In the genomic region with DNA sequence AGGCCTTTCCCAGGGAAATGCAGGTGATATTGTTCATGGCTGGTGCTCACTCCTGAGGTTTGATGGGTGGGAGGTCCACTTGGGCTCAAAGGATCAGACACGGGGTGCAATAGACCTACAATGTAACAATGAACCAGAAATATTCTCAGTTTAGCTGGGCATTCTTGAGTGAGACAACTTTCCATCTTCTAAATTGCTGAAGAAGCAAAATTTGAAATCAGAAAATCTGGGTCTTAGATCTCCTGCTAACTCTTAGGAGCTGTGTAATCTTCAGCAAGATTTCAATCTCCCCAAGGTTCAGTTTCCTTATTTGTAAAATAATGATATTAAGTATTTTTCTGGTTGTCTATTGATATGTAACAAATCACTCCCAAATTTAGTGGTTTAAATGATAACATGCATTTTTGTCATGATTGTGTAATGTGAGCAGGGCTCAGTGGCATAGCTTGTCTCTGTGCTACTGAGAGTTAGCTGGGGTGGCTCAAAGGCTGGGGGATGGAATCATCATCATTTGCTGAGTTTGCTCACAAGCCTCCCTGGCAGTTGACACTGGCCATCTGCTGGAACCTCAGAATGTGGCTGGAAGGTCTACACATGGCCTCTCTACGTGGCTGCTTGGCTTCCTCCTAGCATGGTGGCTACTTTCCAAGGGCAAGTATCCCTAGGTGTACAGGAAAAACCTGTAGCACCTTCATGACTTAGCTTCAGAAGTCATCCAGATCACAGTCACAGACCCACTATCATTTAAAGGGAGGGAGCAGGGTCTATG, we compare ENCODE assay signal across 26 cellular contexts.
"Had no signal": no experiment of that assay in that cellular context is flagged by ENCODE, and none has a peak within 500 bp of the region (broad histone marks: within the 10 kb centered on the region; RNA-seq: fewer than 3 reads in every experiment).

No MANE protein-coding gene starts in this region.

- H3K4me1 ChIP-seq: left lung, lower lobe of right lung, right atrium auricular region, stomach, testis, thyroid gland, transverse colon, upper lobe of left lung, vagina had no signal

- H3K27me3 ChIP-seq: left lung, ovary, right atrium auricular region, stomach, testis, thyroid gland, transverse colon, upper lobe of left lung, vagina had no signal

- H3K27ac ChIP-seq: left lung, lower lobe of right lung, ovary, right atrium auricular region, skin epidermis, stomach, testis, thyroid gland, transverse colon, upper lobe of left lung, vagina had no signal

- H3K36me3 ChIP-seq: left lung, lower lobe of right lung, ovary, right atrium auricular region, stomach, thyroid gland, transverse colon, upper lobe of left lung, vagina had no signal

- DNase-seq: hypothalamus; immature natural killer cell; kidney; left colon; left lung; lower lobe of right lung; mesendoderm; naive thymus-derived CD4-positive, alpha-beta T cell; ovary; stimulated activated CD4-positive, alpha-beta T cell treated with anti-CD3 and anti-CD28 coated beads, Interleukin-12 subunit alpha, Interleukin-12 subunit beta, amount 100 ng/mL, for 4 hours; stimulated activated CD4-positive, alpha-beta T cell treated with anti-CD3 and anti-CD28 coated beads, Interleukin-15, amount 100 ng/mL, for 24 hours; stimulated activated CD4-positive, alpha-beta T cell treated with anti-CD3 and anti-CD28 coated beads, Interleukin-2, amount 100 ng/mL, for 24 hours; stimulated activated CD4-positive, alpha-beta T cell treated with anti-CD3 and anti-CD28 coated beads, Interleukin-4, amount 100 ng/mL, for 1 hour; stimulated activated naive B cell treated with anti-CD40 and anti-IgM and Interleukin-4, amounts not matched to agents 10 μg/mL and 1 μg/mL and 100 μg/mL, for 72 hours; stimulated activated naive CD8-positive, alpha-beta T cell treated with anti-CD3 and anti-CD28 coated beads, Interleukin-15, Interleukin-2, amounts not matched to agents 100 U/mL and 50 U/mL, for 24 hours; stomach; testis; thyroid gland; transverse colon; upper lobe of left lung had no signal

- H3K9me3 ChIP-seq: left lung, lower lobe of right lung, ovary, right atrium auricular region, stomach, testis, thyroid gland, transverse colon, upper lobe of left lung, vagina had no signal

- ATAC-seq: left colon; left lung; lower lobe of right lung; naive thymus-derived CD4-positive, alpha-beta T cell; natural killer cell treated with Interleukin-12 subunit alpha and Interleukin-12 subunit beta and Interleukin-15 and Interleukin-18, amount 100 ng/mL, for 72 hours; sciatic nerve; stimulated activated naive B cell treated with anti-CD40 and anti-IgM and Interleukin-4, amounts not matched to agents 10 μg/mL and 1 μg/mL and 100 μg/mL, for 72 hours; stimulated activated naive CD8-positive, alpha-beta T cell treated with anti-CD3 and anti-CD28 coated beads, Interleukin-15, Interleukin-2, amounts not matched to agents 100 U/mL and 50 U/mL, for 24 hours had no signal

- H3K4me3 ChIP-seq: left lung, lower lobe of right lung, ovary, right atrium auricular region, skin epidermis, stomach, testis, thyroid gland, transverse colon, upper lobe of left lung, vagina had no signal

- FAIRE-seq: islet of Langerhans, kidney had no signal
